In the genomic region with DNA sequence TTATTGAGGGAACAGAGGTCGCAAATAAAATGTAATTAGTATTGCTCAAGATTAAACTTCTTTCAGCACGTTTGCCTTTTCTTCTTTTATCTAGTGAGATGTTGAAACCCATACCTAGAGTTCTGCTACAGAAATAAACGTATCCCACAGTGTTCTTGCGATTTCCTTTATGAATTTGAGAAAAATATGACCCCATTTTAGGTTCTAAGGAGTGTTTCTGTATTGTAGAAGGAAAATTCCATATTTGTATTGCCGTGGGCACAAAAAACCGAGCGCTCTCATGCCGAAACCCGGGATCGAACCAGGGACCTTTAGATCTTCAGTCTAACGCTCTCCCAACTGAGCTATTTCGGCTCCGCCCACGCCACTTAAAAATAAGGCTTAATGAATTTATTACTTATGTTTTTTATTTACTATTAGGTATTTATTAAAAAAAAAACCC, we compare ENCODE assay signal across 8 cellular contexts. TPM values are rescaled to one million over a fixed set of nuclear protein-coding genes. Genes with fewer than 3 reads are reported as not detected.
DNase-seq lines count a peak whose midpoint lies in the region; ATAC-seq, FAIRE-seq and TF ChIP-seq lines count a peak whose summit lies in the region.

No MANE protein-coding gene starts in this region.

- peak overlapping the region; percentile 62 for H3K9ac ChIP-seq in SK-N-SH

- H3K27me3 ChIP-seq in SK-N-SH (ENCODE audit: insufficient read depth) = no peaks in the 10 kb centered on the region
- no peaks in the 10 kb centered on the region for H3K27me3 ChIP-seq in prostate gland (replicated peaks; ENCODE audit: insufficient read depth)
- peaks cover 10% of the 10 kb centered on the region for H3K27me3 ChIP-seq in upper lobe of right lung

- peak overlapping the region; percentile 69 to 86 for H3K27ac ChIP-seq in A549
- H3K27ac ChIP-seq in SK-N-SH (ENCODE audit: low read depth in 2 of 2, low read length in 1 of 2) = peak overlapping the region; percentile 68 to 79
- peak overlapping the region; percentile 71 to 73 for H3K27ac ChIP-seq in prostate gland
- H3K27ac ChIP-seq in upper lobe of right lung = peak overlapping the region; percentile 73

- H2AFZ ChIP-seq in SK-N-SH (ENCODE audit: low read depth) = peak overlapping the region; percentile 94

- H3K79me2 ChIP-seq in SK-N-SH (ENCODE audit: insufficient read depth) = no peaks in the 10 kb centered on the region

- CTCF ChIA-PET in A549 (lab: Yijun Ruan, JAX) (interaction anchor here (0.8 to 3.1 kb wide), 15 partner anchors 13 to 251 kb away, joined by 3 to 7 read pairs (median 3); partner anchors contain the start of gene TRIM27), SK-N-SH (lab: Yijun Ruan, JAX) (interaction anchor here (0.6 to 5.9 kb wide), 12 partner anchors 11 to 346 kb away, joined by 3 to 32 read pairs (median 3); no protein-coding TSS in a partner anchor)

- no peak for TF ChIP-seq RAD21 in A549 (conservative IDR thresholded peaks at IDR 0.05 in 1 of 2, IDR thresholded peaks at IDR 0.05 in 1 of 2)
- no peak for TF ChIP-seq RAD21 in SK-N-SH (IDR thresholded peaks at IDR 0.05; ENCODE audit: low read length)

- intact Hi-C loops in Right ventricle myocardium superior (cut with DNase I) (loop anchor here (5.0 to 10.0 kb wide), 2 partner anchors 39 to 117 kb away; no protein-coding TSS in a partner anchor), prostate gland (cut with DNase I) (loop anchor here (2.0 to 10.0 kb wide), 5 partner anchors 36 to 1507 kb away; partner anchors contain the start of gene ZNF184), upper lobe of right lung (cut with DNase I) (no loop called here)

- TF ChIP-seq POLR2A in A549 (IDR thresholded peaks at IDR 0.05; ENCODE audit: low read length) (no peak), prostate gland (IDR thresholded peaks at IDR 0.05) (no peak)

- TF ChIP-seq CTCF in A549 (IDR thresholded peaks at IDR 0.05) = no peak
- no peak for TF ChIP-seq CTCF in SK-N-SH (IDR thresholded peaks at IDR 0.05)
- no peak for TF ChIP-seq CTCF in prostate gland (IDR thresholded peaks at IDR 0.05)
- TF ChIP-seq CTCF in upper lobe of right lung (IDR thresholded peaks at IDR 0.05) = no peak

- H3K36me3 ChIP-seq in SK-N-SH (replicated peaks in 1 of 2; ENCODE audit: control insufficient read depth in 1 of 2, insufficient read depth in 2 of 2, low read length in 1 of 2) (no peaks in the 10 kb centered on the region), prostate gland (no peaks in the 10 kb centered on the region), upper lobe of right lung (no peaks in the 10 kb centered on the region)

- no peaks in the 10 kb centered on the region for H3K9me3 ChIP-seq in A549
- no peaks in the 10 kb centered on the region for H3K9me3 ChIP-seq in SK-N-SH
- no peaks in the 10 kb centered on the region for H3K9me3 ChIP-seq in prostate gland
- no peaks in the 10 kb centered on the region for H3K9me3 ChIP-seq in upper lobe of right lung

- H3K4me3 ChIP-seq in A549 (peak overlapping the region; percentile 80), SK-N-SH (ENCODE audit: low read depth in 2 of 2, low read length in 1 of 2) (peak overlapping the region; percentile 91 to 100), prostate gland (peak overlapping the region; percentile 54 to 58), upper lobe of right lung (peak overlapping the region; percentile 83)

- no peak for FAIRE-seq in A549 (lab: Jason Lieb, UNC)

- TF ChIP-seq EP300 in A549 (IDR thresholded peaks at IDR 0.05) (no peak), SK-N-SH (IDR thresholded peaks at IDR 0.05; ENCODE audit: borderline replicate concordance in 1 of 2, low read depth in 1 of 2, low read length in 1 of 2) (no peak)

- 1% methylated on average over 14 of the region's 14 CpGs for WGBS in A549 (ENCODE audit: missing lambda C conversion rate)
- under 1% methylated on average over 14 of the region's 14 CpGs for WGBS in SK-N-SH (ENCODE audit: low lambda C conversion rate)
- WGBS in prostate gland = under 1% methylated on average over 14 of the region's 14 CpGs

- H4K20me1 ChIP-seq in SK-N-SH (ENCODE audit: insufficient read depth) = no peaks in the 10 kb centered on the region

- ATAC-seq in A549 (no peak), GM19351 (IDR thresholded peaks at IDR 0.05; ENCODE audit: unreplicated experiment) (peak; percentile 2), Right ventricle myocardium superior (ENCODE audit: poor library complexity) (peak; percentile 67), upper lobe of right lung (peak; percentile 2)

- DNase-seq in A549 (ENCODE audit: low read depth in 1 of 2, low spot score in 1 of 2) (peak in 1 of 2 experiments; percentile 65), LHCN-M2 (ENCODE audit: low read depth) (peak; percentile 71), SK-N-SH (peak; percentile 33), Right ventricle myocardium superior (peak; percentile 60), prostate gland (ENCODE audit: low spot score) (peak; percentile 34), upper lobe of right lung (no peak)
- DNase-seq in activated naive CD4-positive, alpha-beta T cell treated with anti-CD3 and anti-CD28 coated beads, Interleukin-2, amount 50 U/mL, for 16 hours = peak; percentile 79

- POLR2A ChIA-PET in A549 (lab: Yijun Ruan, JAX) (interaction anchor here (0.6 to 2.2 kb wide), 5 partner anchors 58 to 714 kb away, joined by 3 to 13 read pairs (median 7); partner anchors contain the start of genes TRIM27 and ZSCAN26), SK-N-SH (lab: Yijun Ruan, JAX) (interaction anchor here (1.2 kb wide), 1 partner anchor 1088 kb away, joined by 3 read pairs; a partner anchor contains a TSS)

- no peaks in the 10 kb centered on the region for H3K9me2 ChIP-seq in SK-N-SH

- peaks cover 10% of the 10 kb centered on the region for H3K4me1 ChIP-seq in A549
- H3K4me1 ChIP-seq in SK-N-SH (ENCODE audit: control insufficient read depth in 1 of 2, insufficient read depth in 2 of 2, low read depth in 1 of 2, low read length in 1 of 2) = peaks cover 0 to 9% of the 10 kb centered on the region in 2 experiments; a peak in 1 of 4 replicates
- no peaks in the 10 kb centered on the region for H3K4me1 ChIP-seq in prostate gland (replicated peaks)
- H3K4me1 ChIP-seq in upper lobe of right lung = no peaks in the 10 kb centered on the region

- peaks cover 27% of the 10 kb centered on the region for H3F3A ChIP-seq in SK-N-SH (replicated peaks; ENCODE audit: insufficient read depth)

- H3K4me2 ChIP-seq in A549 (peak overlapping the region; percentile 81), SK-N-SH (peak overlapping the region; percentile 72)

TF ChIP-seq in A549, 52 proteins besides CTCF, POLR2A, EP300 and RAD21 (continues in another document):
- TF ChIP-seq SMC3 (IDR thresholded peaks at IDR 0.05) = no peak
- no peak for TF ChIP-seq HES2 (IDR thresholded peaks at IDR 0.05)

TF ChIP-seq in SK-N-SH, 30 proteins besides CTCF, POLR2A, EP300 and RAD21:
- TF ChIP-seq RXRA (IDR thresholded peaks at IDR 0.05; ENCODE audit: borderline replicate concordance, low read depth) (peak; percentile 9; the same call in 1 of the 2 replicates), FOXM1 (IDR thresholded peaks at IDR 0.05; ENCODE audit: low read depth) (no peak), FOSL2 (IDR thresholded peaks at IDR 0.05; ENCODE audit: borderline replicate concordance, low read depth) (peak; percentile 33)

RNA-seq across cellular contexts. Expression of gene ZNF311, which starts 23.7 kb away (rescaled TPM):
- polyA plus RNA-seq in A549 (2011; rRNA removed) (0.74 and 0.94 TPM in 2 replicates), A549 (2017; fragmentation: RNase III; extraction: RNeasy Plus Mini Kit Qiagen cat#74134 plus additional on column Dnase treatment) (0.18 to 0.29 TPM (median 0.27 TPM) in 3 replicates), SK-N-SH (2012; rRNA removed) (0.16 and 0.21 TPM in 2 replicates)
- polyA plus RNA-seq in A549 (2012; cell fraction: cytosol; rRNA removed) = 0.12 and 0.18 TPM in 2 replicates
- polyA plus RNA-seq in A549 (2012; cell fraction: nucleus; rRNA removed) = 0.10 and 0.12 TPM in 2 replicates
- polyA minus RNA-seq in A549 (2011; rRNA and poly(A)+ RNA removed) = 0.62 and 0.63 TPM in 2 replicates
- total RNA-seq in LHCN-M2 (2014; rRNA removed) (0.71 and 0.86 TPM in 2 replicates), Right ventricle myocardium superior (0.08 TPM), prostate gland (1 to 10 TPM; 1.9 to 4.3 TPM), upper lobe of right lung (1.8 TPM)
- 0.43 TPM for polyA plus RNA-seq in LHCN-M2 (2012)
- polyA plus RNA-seq in SK-N-SH (2012; cell fraction: cytosol; rRNA removed) = 0.14 TPM in 2 replicates
- 0.29 and 0.71 TPM in 2 replicates for polyA plus RNA-seq in SK-N-SH (2012; cell fraction: nucleus; rRNA removed)

RNA-seq across cellular contexts. Expression of gene TRIM27, which starts 57.6 kb away (rescaled TPM):
- polyA plus RNA-seq in A549 (2011; rRNA removed) (50.1 and 51.4 TPM in 2 replicates), A549 (2017; fragmentation: RNase III; extraction: RNeasy Plus Mini Kit Qiagen cat#74134 plus additional on column Dnase treatment) (26.3 to 28.5 TPM (median 27.8 TPM) in 3 replicates), SK-N-SH (2012; rRNA removed) (43.8 and 67.4 TPM in 2 replicates)
- polyA plus RNA-seq in A549 (2012; cell fraction: cytosol; rRNA removed) = 19.2 and 26.4 TPM in 2 replicates
- polyA plus RNA-seq in A549 (2012; cell fraction: nucleus; rRNA removed) = 36.0 and 41.4 TPM in 2 replicates
- polyA minus RNA-seq in A549 (2011; rRNA and poly(A)+ RNA removed) = 52.0 and 69.6 TPM in 2 replicates
- total RNA-seq in LHCN-M2 (2014; rRNA removed) (64.4 and 71.2 TPM in 2 replicates), Right ventricle myocardium superior (15.7 TPM), prostate gland (10 to 100 TPM; 79.2 to 85.7 TPM), upper lobe of right lung (49.9 TPM)
- polyA plus RNA-seq in LHCN-M2 (2012) = 31.3 TPM
- polyA plus RNA-seq in SK-N-SH (2012; cell fraction: cytosol; rRNA removed) = 38.7 and 46.0 TPM in 2 replicates
- 100 and 125 TPM in 2 replicates for polyA plus RNA-seq in SK-N-SH (2012; cell fraction: nucleus; rRNA removed)

Comparison
In these comparisons a context has a peak if more than half of its experiments do, and no peak if none do; other contexts are left out.
1. ATAC-seq: peak in GM19351 (single experiment), Right ventricle myocardium superior (single experiment) and upper lobe of right lung (single experiment); none in A549 (0 of 2).
2. Of the 12 proteins assayed by ChIP-seq in both A549 and SK-N-SH: peak only in A549: none; only in SK-N-SH: FOSL2; in both: none; in neither: 11.
3. Peak in every context shown above with its lines, with median percentiles within 50 percentile points of each other: H3K27ac ChIP-seq and H3K4me3 ChIP-seq.